Comparison of ENCODE assay signal across 1 cellular context in genomic region chr1:153342178-153342577, GRCh38.
TF ChIP-seq lines count a peak whose summit lies in the region.

No MANE protein-coding gene starts in this region.

TF ChIP-seq in K562, 482 proteins besides CTCF, POLR2A, EP300 and RAD21 (continued from another document and continues in another):
- no peak for TF ChIP-seq MGA (IDR thresholded peaks at IDR 0.05)
- peak; percentile 86 for TF ChIP-seq FOSL1 (tag; conservative IDR thresholded peaks at IDR 0.05)
- TF ChIP-seq IRF2 (CRISPR knock-in tag; IDR thresholded peaks at IDR 0.05): no peak
- TF ChIP-seq JUN (IDR thresholded peaks at IDR 0.05; ENCODE audit: borderline replicate concordance, low read depth, low read length): no peak; the same call in 1 of the 2 replicates
- TF ChIP-seq JUN (CRISPR knock-in tag; IDR thresholded peaks at IDR 0.05; ENCODE audit: borderline replicate concordance): no peak
- TF ChIP-seq ZNF445 (CRISPR knock-in tag; IDR thresholded peaks at IDR 0.05; ENCODE audit: low read depth): no peak
- no peak for TF ChIP-seq ZNF384 (IDR thresholded peaks at IDR 0.05; ENCODE audit: low read depth, low read length)
- TF ChIP-seq JUND (IDR thresholded peaks at IDR 0.05; ENCODE audit: borderline replicate concordance, low read depth, low read length): peak; percentile 47; the same call in 1 of the 2 replicates
- TF ChIP-seq JUND (tag; IDR thresholded peaks at IDR 0.05; ENCODE audit: borderline replicate concordance, low read depth, low read length): no peak; the same call in 2 of the 3 replicates
- no peak for TF ChIP-seq KLF6 (CRISPR knock-in tag; IDR thresholded peaks at IDR 0.05; ENCODE audit: borderline replicate concordance)
- TF ChIP-seq PHF8 (IDR thresholded peaks at IDR 0.05; ENCODE audit: borderline replicate concordance, low read length): no peak
- no peak for TF ChIP-seq ZNF133 (CRISPR knock-in tag; IDR thresholded peaks at IDR 0.05)
- TF ChIP-seq ZNF121 (CRISPR knock-in tag; conservative IDR thresholded peaks at IDR 0.05): no peak
- TF ChIP-seq BRD9 (IDR thresholded peaks at IDR 0.05; ENCODE audit: low read depth, partially characterized antibody): no peak
- peak; percentile 41; the same call in 1 of the 2 replicates for TF ChIP-seq ESRRA (IDR thresholded peaks at IDR 0.05; ENCODE audit: borderline replicate concordance, low read depth)
- no peak for TF ChIP-seq MBD1 (CRISPR knock-in tag; IDR thresholded peaks at IDR 0.05)
- 0 out of 2 replicates have a peak, but pooled peaks have one; percentile 43 for TF ChIP-seq SMAD4 (CRISPR knock-in tag; conservative IDR thresholded peaks at IDR 0.05)
- no peak for TF ChIP-seq TCF7 (IDR thresholded peaks at IDR 0.05; ENCODE audit: borderline replicate concordance)
- TF ChIP-seq ZKSCAN1 (IDR thresholded peaks at IDR 0.05; ENCODE audit: low read depth, low read length): no peak
- no peak for TF ChIP-seq RBM34 (IDR thresholded peaks at IDR 0.05; ENCODE audit: borderline replicate concordance, insufficient read depth, low read length)
- no peak for TF ChIP-seq CHD1 (IDR thresholded peaks at IDR 0.05; ENCODE audit: low read length)
- no peak for TF ChIP-seq ZBTB1 (CRISPR knock-in tag; IDR thresholded peaks at IDR 0.05; ENCODE audit: borderline replicate concordance, low read depth)
- peak; percentile 71; the same call in 1 of the 2 replicates for TF ChIP-seq PML (IDR thresholded peaks at IDR 0.05; ENCODE audit: low read length)
- no peak for TF ChIP-seq E2F4 (CRISPR knock-in tag; IDR thresholded peaks at IDR 0.05; ENCODE audit: low read depth)
- TF ChIP-seq PREB (CRISPR knock-in tag; IDR thresholded peaks at IDR 0.05): no peak
- TF ChIP-seq TEAD4 (IDR thresholded peaks at IDR 0.05; ENCODE audit: low read length): peak; percentile 93
- no peak for TF ChIP-seq TEAD4 (CRISPR knock-in tag; IDR thresholded peaks at IDR 0.05; ENCODE audit: borderline replicate concordance)
- peak in 1 of 2 experiments; percentile 63; a peak in 1 of 4 replicates for TF ChIP-seq TBL1XR1 (IDR thresholded peaks at IDR 0.05; ENCODE audit: low read length in 2 of 2)
- no peak for TF ChIP-seq KAT7 (CRISPR knock-in tag; IDR thresholded peaks at IDR 0.05; ENCODE audit: borderline replicate concordance)
- TF ChIP-seq HES1 (IDR thresholded peaks at IDR 0.05; ENCODE audit: low read depth): peak; percentile 24; the same call in 1 of the 2 replicates
- TF ChIP-seq ZNF592 (IDR thresholded peaks at IDR 0.05): no peak
- peak; percentile 93; the same call in 1 of the 2 replicates for TF ChIP-seq NR1H2 (CRISPR knock-in tag; IDR thresholded peaks at IDR 0.05)
- no peak for TF ChIP-seq ZBTB9 (CRISPR knock-in tag; IDR thresholded peaks at IDR 0.05)
- TF ChIP-seq KAT2B (IDR thresholded peaks at IDR 0.05; ENCODE audit: low read depth, low read length): no peak
- no peak for TF ChIP-seq ZNF253 (CRISPR knock-in tag; conservative IDR thresholded peaks at IDR 0.05)
- no peak for TF ChIP-seq FOXJ3 (CRISPR knock-in tag; IDR thresholded peaks at IDR 0.05)
- no peak for TF ChIP-seq SIN3A (IDR thresholded peaks at IDR 0.05; ENCODE audit: borderline replicate concordance in 2 of 2, control insufficient read depth in 1 of 2, low read depth in 2 of 2, low read length in 2 of 2)
